In genomic region chr7:129866251-129866650, GRCh38 we compare ENCODE assay signal across 12 cellular contexts.
DNase-seq lines count a peak whose midpoint lies in the region; ATAC-seq and TF ChIP-seq lines count a peak whose summit lies in the region.
"Had no signal": no experiment of that assay in that cellular context is flagged by ENCODE, and none has a peak within 500 bp of the region (broad histone marks: within the 10 kb centered on the region; RNA-seq: fewer than 3 reads in every experiment).

No MANE protein-coding gene starts in this region.

- H2AFZ ChIP-seq in ACC112 (ENCODE audit: low read length, unreplicated experiment): no peak overlapping the region

- ATAC-seq in GM19463 (IDR thresholded peaks at IDR 0.05; ENCODE audit: unreplicated experiment) (no peak), GM18873 (IDR thresholded peaks at IDR 0.05; ENCODE audit: low FRiP score, unreplicated experiment) (no peak)
- ATAC-seq: activated T-cell treated with anti-CD3 and anti-CD28 coated beads, Interleukin-2, amount 50 U/mL, for 4 hours had no signal

- H3K9me3 Mint-ChIP-seq in HFFc6: no peaks in the 10 kb centered on the region
- H3K9me3 Mint-ChIP-seq: activated T-cell treated with anti-CD3 and anti-CD28 coated beads, Interleukin-2, amount 50 U/mL, for 4 hours had no signal

- no peak for TF ChIP-seq EP300 in sigmoid colon (IDR thresholded peaks at IDR 0.05)

- DNase-seq in HFFc6 (no peak), epithelial cell of prostate (ENCODE audit: low read depth, low spot score) (no peak), sigmoid colon (no peak)
- no peak for DNase-seq in activated effector memory CD4-positive, alpha-beta T cell treated with anti-CD3 and anti-CD28 coated beads, Interleukin-2, amount 50 U/mL, for 16 hours
- no peak for DNase-seq in effector CD8-positive, alpha-beta T cell (lab: John Stamatoyannopoulos, UW)
- DNase-seq: activated T-cell treated with anti-CD3 and anti-CD28 coated beads, Interleukin-2, amount 50 U/mL, for 4 hours; BE2C; stimulated activated CD4-positive, alpha-beta T cell treated with anti-CD3 and anti-CD28 coated beads, Interleukin-2, amount 100 ng/mL, for 24 hours; transverse colon had no signal

- H3K27ac ChIP-seq in ACC112 (ENCODE audit: low read depth, low read length): peak overlapping the region; percentile 78; the same call in 1 of the 2 replicates
- peak overlapping the region; percentile 29 for H3K27ac ChIP-seq in epithelial cell of prostate
- peak overlapping the region in 3 of 4 donors; percentile 69 to 76 (median 75) for H3K27ac ChIP-seq in sigmoid colon
- H3K27ac ChIP-seq: transverse colon had no signal

- peaks cover 2% of the 10 kb centered on the region for H3K27me3 Mint-ChIP-seq in HFFc6 (ENCODE audit: insufficient read depth)

- H3K4me3 ChIP-seq in ACC112 (ENCODE audit: low read depth, low read length): no peak overlapping the region
- H3K4me3 ChIP-seq in sigmoid colon: no peak overlapping the region
- H3K4me3 ChIP-seq: transverse colon had no signal

- TF ChIP-seq CTCF in HFFc6 (IDR thresholded peaks at IDR 0.05): no peak
- no peak for TF ChIP-seq CTCF in sigmoid colon (IDR thresholded peaks at IDR 0.05)

- peaks cover 33% of the 10 kb centered on the region for H3K79me2 ChIP-seq in ACC112 (ENCODE audit: control insufficient read depth, insufficient read depth, low read length, unreplicated experiment)

- WGBS in sigmoid colon, 2 donors: 46 to 69% methylated on average over 3 of the region's 3 CpGs

- peaks cover 32% of the 10 kb centered on the region for H3K36me3 Mint-ChIP-seq in HFFc6 (ENCODE audit: low read depth)

- H3K4me1 Mint-ChIP-seq in HFFc6 (ENCODE audit: low read depth): peaks cover 67% of the 10 kb centered on the region

- intact Hi-C loops in sigmoid colon (cut with DNase I): no loop called here

- H3K27me3 ChIP-seq in ACC112 (ENCODE audit: insufficient read depth, low read length): no peaks in the 10 kb centered on the region
- no peaks in the 10 kb centered on the region for H3K27me3 ChIP-seq in sigmoid colon
- H3K27me3 ChIP-seq: BE2C, transverse colon had no signal

- peak overlapping the region; percentile 83 for H3K27ac Mint-ChIP-seq in HFFc6

- no peak overlapping the region for H3K4me3 Mint-ChIP-seq in HFFc6
- H3K4me3 Mint-ChIP-seq: activated T-cell treated with anti-CD3 and anti-CD28 coated beads, Interleukin-2, amount 50 U/mL, for 4 hours had no signal

- H3K36me3 ChIP-seq in ACC112 (ENCODE audit: insufficient read depth, low read length) (peaks cover 6% of the 10 kb centered on the region; the same call in 1 of the 2 replicates), sigmoid colon (peaks cover 0 to 6% (median 0%) of the 10 kb centered on the region in 4 donors)
- H3K36me3 ChIP-seq: BE2C, transverse colon had no signal

- TF ChIP-seq POLR2A in sigmoid colon (IDR thresholded peaks at IDR 0.05): no peak

- no peaks in the 10 kb centered on the region for H3K9me3 ChIP-seq in sigmoid colon
- H3K9me3 ChIP-seq: BE2C, transverse colon had no signal

- H3K4me1 ChIP-seq in ACC112 (ENCODE audit: control insufficient read depth, insufficient read depth, low read length, unreplicated experiment): peaks cover 21% of the 10 kb centered on the region
- H3K4me1 ChIP-seq in sigmoid colon: peaks cover 0 to 68% (median 57%) of the 10 kb centered on the region in 4 donors
